Comparison of ENCODE assay signal across 1 cellular context in the genomic region with DNA sequence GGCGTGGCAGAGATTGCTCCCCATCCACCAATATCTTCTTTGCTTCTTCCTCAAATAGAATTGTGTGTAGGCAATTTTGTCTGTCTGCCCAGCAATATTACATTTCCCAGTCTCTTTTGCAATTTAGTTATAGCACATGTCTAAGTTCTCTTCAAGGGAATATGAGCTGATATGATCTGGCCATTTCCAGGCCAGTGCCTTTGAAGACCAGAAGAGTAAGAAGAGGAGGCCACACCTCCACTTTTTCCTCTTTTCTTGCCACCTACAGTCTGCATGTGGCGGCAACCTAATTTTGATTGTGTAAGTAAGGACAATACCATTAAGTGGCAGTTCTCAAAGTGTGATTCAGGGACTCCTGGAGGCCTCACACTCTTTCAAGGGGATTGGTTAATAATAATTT.
TF ChIP-seq lines count a peak whose summit lies in the region.

No MANE protein-coding gene starts in this region.

TF ChIP-seq in K562, 482 proteins besides CTCF, POLR2A, EP300 and RAD21 (continues in another document):
- no peak for TF ChIP-seq KDM2B (CRISPR knock-in tag; IDR thresholded peaks at IDR 0.05)
- TF ChIP-seq NFRKB (IDR thresholded peaks at IDR 0.05; ENCODE audit: low read depth) = no peak
- TF ChIP-seq JUNB (CRISPR knock-in tag; conservative IDR thresholded peaks at IDR 0.05) = no peak
- 0 out of 2 replicates have a peak, but pooled peaks have one; percentile 17 for TF ChIP-seq DPF2 (IDR thresholded peaks at IDR 0.05)
- TF ChIP-seq SOX6 (IDR thresholded peaks at IDR 0.05) = peak; percentile 26; the same call in 1 of the 2 replicates
- TF ChIP-seq, protein P1, sequence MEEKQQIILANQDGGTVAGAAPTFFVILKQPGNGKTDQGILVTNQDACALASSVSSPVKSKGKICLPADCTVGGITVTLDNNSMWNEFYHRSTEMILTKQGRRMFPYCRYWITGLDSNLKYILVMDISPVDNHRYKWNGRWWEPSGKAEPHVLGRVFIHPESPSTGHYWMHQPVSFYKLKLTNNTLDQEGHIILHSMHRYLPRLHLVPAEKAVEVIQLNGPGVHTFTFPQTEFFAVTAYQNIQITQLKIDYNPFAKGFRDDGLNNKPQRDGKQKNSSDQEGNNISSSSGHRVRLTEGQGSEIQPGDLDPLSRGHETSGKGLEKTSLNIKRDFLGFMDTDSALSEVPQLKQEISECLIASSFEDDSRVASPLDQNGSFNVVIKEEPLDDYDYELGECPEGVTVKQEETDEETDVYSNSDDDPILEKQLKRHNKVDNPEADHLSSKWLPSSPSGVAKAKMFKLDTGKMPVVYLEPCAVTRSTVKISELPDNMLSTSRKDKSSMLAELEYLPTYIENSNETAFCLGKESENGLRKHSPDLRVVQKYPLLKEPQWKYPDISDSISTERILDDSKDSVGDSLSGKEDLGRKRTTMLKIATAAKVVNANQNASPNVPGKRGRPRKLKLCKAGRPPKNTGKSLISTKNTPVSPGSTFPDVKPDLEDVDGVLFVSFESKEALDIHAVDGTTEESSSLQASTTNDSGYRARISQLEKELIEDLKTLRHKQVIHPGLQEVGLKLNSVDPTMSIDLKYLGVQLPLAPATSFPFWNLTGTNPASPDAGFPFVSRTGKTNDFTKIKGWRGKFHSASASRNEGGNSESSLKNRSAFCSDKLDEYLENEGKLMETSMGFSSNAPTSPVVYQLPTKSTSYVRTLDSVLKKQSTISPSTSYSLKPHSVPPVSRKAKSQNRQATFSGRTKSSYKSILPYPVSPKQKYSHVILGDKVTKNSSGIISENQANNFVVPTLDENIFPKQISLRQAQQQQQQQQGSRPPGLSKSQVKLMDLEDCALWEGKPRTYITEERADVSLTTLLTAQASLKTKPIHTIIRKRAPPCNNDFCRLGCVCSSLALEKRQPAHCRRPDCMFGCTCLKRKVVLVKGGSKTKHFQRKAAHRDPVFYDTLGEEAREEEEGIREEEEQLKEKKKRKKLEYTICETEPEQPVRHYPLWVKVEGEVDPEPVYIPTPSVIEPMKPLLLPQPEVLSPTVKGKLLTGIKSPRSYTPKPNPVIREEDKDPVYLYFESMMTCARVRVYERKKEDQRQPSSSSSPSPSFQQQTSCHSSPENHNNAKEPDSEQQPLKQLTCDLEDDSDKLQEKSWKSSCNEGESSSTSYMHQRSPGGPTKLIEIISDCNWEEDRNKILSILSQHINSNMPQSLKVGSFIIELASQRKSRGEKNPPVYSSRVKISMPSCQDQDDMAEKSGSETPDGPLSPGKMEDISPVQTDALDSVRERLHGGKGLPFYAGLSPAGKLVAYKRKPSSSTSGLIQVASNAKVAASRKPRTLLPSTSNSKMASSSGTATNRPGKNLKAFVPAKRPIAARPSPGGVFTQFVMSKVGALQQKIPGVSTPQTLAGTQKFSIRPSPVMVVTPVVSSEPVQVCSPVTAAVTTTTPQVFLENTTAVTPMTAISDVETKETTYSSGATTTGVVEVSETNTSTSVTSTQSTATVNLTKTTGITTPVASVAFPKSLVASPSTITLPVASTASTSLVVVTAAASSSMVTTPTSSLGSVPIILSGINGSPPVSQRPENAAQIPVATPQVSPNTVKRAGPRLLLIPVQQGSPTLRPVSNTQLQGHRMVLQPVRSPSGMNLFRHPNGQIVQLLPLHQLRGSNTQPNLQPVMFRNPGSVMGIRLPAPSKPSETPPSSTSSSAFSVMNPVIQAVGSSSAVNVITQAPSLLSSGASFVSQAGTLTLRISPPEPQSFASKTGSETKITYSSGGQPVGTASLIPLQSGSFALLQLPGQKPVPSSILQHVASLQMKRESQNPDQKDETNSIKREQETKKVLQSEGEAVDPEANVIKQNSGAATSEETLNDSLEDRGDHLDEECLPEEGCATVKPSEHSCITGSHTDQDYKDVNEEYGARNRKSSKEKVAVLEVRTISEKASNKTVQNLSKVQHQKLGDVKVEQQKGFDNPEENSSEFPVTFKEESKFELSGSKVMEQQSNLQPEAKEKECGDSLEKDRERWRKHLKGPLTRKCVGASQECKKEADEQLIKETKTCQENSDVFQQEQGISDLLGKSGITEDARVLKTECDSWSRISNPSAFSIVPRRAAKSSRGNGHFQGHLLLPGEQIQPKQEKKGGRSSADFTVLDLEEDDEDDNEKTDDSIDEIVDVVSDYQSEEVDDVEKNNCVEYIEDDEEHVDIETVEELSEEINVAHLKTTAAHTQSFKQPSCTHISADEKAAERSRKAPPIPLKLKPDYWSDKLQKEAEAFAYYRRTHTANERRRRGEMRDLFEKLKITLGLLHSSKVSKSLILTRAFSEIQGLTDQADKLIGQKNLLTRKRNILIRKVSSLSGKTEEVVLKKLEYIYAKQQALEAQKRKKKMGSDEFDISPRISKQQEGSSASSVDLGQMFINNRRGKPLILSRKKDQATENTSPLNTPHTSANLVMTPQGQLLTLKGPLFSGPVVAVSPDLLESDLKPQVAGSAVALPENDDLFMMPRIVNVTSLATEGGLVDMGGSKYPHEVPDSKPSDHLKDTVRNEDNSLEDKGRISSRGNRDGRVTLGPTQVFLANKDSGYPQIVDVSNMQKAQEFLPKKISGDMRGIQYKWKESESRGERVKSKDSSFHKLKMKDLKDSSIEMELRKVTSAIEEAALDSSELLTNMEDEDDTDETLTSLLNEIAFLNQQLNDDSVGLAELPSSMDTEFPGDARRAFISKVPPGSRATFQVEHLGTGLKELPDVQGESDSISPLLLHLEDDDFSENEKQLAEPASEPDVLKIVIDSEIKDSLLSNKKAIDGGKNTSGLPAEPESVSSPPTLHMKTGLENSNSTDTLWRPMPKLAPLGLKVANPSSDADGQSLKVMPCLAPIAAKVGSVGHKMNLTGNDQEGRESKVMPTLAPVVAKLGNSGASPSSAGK (IDR thresholded peaks at IDR 0.05) = peak; percentile 21; the same call in 1 of the 2 replicates
- TF ChIP-seq, protein P2, sequence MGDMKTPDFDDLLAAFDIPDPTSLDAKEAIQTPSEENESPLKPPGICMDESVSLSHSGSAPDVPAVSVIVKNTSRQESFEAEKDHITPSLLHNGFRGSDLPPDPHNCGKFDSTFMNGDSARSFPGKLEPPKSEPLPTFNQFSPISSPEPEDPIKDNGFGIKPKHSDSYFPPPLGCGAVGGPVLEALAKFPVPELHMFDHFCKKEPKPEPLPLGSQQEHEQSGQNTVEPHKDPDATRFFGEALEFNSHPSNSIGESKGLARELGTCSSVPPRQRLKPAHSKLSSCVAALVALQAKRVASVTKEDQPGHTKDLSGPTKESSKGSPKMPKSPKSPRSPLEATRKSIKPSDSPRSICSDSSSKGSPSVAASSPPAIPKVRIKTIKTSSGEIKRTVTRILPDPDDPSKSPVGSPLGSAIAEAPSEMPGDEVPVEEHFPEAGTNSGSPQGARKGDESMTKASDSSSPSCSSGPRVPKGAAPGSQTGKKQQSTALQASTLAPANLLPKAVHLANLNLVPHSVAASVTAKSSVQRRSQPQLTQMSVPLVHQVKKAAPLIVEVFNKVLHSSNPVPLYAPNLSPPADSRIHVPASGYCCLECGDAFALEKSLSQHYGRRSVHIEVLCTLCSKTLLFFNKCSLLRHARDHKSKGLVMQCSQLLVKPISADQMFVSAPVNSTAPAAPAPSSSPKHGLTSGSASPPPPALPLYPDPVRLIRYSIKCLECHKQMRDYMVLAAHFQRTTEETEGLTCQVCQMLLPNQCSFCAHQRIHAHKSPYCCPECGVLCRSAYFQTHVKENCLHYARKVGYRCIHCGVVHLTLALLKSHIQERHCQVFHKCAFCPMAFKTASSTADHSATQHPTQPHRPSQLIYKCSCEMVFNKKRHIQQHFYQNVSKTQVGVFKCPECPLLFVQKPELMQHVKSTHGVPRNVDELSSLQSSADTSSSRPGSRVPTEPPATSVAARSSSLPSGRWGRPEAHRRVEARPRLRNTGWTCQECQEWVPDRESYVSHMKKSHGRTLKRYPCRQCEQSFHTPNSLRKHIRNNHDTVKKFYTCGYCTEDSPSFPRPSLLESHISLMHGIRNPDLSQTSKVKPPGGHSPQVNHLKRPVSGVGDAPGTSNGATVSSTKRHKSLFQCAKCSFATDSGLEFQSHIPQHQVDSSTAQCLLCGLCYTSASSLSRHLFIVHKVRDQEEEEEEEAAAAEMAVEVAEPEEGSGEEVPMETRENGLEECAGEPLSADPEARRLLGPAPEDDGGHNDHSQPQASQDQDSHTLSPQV (IDR thresholded peaks at IDR 0.05) = peak; percentile 33; the same call in 1 of the 2 replicates
- TF ChIP-seq HNRNPLL (IDR thresholded peaks at IDR 0.05; ENCODE audit: low read depth, low read length, poor library complexity, severe bottlenecking) = no peak
- peak; percentile 70; the same call in 1 of the 2 replicates for TF ChIP-seq MYC (IDR thresholded peaks at IDR 0.05; ENCODE audit: low read depth, low read length)
- no peak for TF ChIP-seq MYC (CRISPR knock-in tag; IDR thresholded peaks at IDR 0.05; ENCODE audit: borderline replicate concordance, low read depth)
- TF ChIP-seq WHSC1 (IDR thresholded peaks at IDR 0.05; ENCODE audit: low read length) = no peak
- TF ChIP-seq, protein P3, sequence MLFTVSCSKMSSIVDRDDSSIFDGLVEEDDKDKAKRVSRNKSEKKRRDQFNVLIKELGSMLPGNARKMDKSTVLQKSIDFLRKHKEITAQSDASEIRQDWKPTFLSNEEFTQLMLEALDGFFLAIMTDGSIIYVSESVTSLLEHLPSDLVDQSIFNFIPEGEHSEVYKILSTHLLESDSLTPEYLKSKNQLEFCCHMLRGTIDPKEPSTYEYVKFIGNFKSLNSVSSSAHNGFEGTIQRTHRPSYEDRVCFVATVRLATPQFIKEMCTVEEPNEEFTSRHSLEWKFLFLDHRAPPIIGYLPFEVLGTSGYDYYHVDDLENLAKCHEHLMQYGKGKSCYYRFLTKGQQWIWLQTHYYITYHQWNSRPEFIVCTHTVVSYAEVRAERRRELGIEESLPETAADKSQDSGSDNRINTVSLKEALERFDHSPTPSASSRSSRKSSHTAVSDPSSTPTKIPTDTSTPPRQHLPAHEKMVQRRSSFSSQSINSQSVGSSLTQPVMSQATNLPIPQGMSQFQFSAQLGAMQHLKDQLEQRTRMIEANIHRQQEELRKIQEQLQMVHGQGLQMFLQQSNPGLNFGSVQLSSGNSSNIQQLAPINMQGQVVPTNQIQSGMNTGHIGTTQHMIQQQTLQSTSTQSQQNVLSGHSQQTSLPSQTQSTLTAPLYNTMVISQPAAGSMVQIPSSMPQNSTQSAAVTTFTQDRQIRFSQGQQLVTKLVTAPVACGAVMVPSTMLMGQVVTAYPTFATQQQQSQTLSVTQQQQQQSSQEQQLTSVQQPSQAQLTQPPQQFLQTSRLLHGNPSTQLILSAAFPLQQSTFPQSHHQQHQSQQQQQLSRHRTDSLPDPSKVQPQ (CRISPR knock-in tag; IDR thresholded peaks at IDR 0.05; ENCODE audit: borderline replicate concordance) = no peak
- no peak for TF ChIP-seq HMG20B (CRISPR knock-in tag; IDR thresholded peaks at IDR 0.05)
- no peak for TF ChIP-seq SMAD3 (CRISPR knock-in tag; conservative IDR thresholded peaks at IDR 0.05)
- peak; percentile 45; the same call in 1 of the 2 replicates for TF ChIP-seq CEBPB (tag; IDR thresholded peaks at IDR 0.05)
- TF ChIP-seq, protein P4, sequence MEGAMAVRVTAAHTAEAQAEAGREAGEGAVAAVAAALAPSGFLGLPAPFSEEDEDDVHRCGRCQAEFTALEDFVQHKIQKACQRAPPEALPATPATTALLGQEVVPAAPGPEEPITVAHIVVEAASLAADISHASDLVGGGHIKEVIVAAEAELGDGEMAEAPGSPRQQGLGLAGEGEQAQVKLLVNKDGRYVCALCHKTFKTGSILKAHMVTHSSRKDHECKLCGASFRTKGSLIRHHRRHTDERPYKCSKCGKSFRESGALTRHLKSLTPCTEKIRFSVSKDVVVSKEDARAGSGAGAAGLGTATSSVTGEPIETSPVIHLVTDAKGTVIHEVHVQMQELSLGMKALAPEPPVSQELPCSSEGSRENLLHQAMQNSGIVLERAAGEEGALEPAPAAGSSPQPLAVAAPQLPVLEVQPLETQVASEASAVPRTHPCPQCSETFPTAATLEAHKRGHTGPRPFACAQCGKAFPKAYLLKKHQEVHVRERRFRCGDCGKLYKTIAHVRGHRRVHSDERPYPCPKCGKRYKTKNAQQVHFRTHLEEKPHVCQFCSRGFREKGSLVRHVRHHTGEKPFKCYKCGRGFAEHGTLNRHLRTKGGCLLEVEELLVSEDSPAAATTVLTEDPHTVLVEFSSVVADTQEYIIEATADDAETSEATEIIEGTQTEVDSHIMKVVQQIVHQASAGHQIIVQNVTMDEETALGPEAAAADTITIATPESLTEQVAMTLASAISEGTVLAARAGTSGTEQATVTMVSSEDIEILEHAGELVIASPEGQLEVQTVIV (CRISPR knock-in tag; IDR thresholded peaks at IDR 0.05; ENCODE audit: borderline replicate concordance) = no peak
- TF ChIP-seq GABPB2 (CRISPR knock-in tag; conservative IDR thresholded peaks at IDR 0.05) = no peak
- TF ChIP-seq ZNF408 (CRISPR knock-in tag; IDR thresholded peaks at IDR 0.05; ENCODE audit: low read depth) = no peak
- no peak for TF ChIP-seq ERF (CRISPR knock-in tag; IDR thresholded peaks at IDR 0.05)
- TF ChIP-seq, protein P5, sequence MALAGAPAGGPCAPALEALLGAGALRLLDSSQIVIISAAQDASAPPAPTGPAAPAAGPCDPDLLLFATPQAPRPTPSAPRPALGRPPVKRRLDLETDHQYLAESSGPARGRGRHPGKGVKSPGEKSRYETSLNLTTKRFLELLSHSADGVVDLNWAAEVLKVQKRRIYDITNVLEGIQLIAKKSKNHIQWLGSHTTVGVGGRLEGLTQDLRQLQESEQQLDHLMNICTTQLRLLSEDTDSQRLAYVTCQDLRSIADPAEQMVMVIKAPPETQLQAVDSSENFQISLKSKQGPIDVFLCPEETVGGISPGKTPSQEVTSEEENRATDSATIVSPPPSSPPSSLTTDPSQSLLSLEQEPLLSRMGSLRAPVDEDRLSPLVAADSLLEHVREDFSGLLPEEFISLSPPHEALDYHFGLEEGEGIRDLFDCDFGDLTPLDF (CRISPR knock-in tag; IDR thresholded peaks at IDR 0.05) = no peak
- no peak for TF ChIP-seq ILK (tag; IDR thresholded peaks at IDR 0.05; ENCODE audit: borderline replicate concordance, low read depth)
- TF ChIP-seq ASH1L (IDR thresholded peaks at IDR 0.05; ENCODE audit: borderline replicate concordance, low read depth, partially characterized antibody) = no peak
- no peak for TF ChIP-seq CREB1 (IDR thresholded peaks at IDR 0.05)
- no peak for TF ChIP-seq CREB1 (CRISPR knock-in tag; IDR thresholded peaks at IDR 0.05)
- no peak for TF ChIP-seq EGR1 (conservative IDR thresholded peaks at IDR 0.05)
- TF ChIP-seq, protein P6, sequence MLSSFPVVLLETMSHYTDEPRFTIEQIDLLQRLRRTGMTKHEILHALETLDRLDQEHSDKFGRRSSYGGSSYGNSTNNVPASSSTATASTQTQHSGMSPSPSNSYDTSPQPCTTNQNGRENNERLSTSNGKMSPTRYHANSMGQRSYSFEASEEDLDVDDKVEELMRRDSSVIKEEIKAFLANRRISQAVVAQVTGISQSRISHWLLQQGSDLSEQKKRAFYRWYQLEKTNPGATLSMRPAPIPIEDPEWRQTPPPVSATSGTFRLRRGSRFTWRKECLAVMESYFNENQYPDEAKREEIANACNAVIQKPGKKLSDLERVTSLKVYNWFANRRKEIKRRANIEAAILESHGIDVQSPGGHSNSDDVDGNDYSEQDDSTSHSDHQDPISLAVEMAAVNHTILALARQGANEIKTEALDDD (IDR thresholded peaks at IDR 0.05) = no peak
- no peak for TF ChIP-seq XRCC3 (IDR thresholded peaks at IDR 0.05)
- TF ChIP-seq NONO (IDR thresholded peaks at IDR 0.05; ENCODE audit: low read depth in 2 of 2, low read length in 1 of 2) = no peak
- TF ChIP-seq U2AF2 (optimal IDR thresholded peaks at IDR 0.05; ENCODE audit: low read depth, low read length) = no peak
- no peak for TF ChIP-seq TCF3 (CRISPR knock-in tag; IDR thresholded peaks at IDR 0.05)
- TF ChIP-seq BRF1 (IDR thresholded peaks at IDR 0.05; ENCODE audit: borderline replicate concordance, extremely low read depth, insufficient read length) = no peak
- no peak for TF ChIP-seq IFI16 (CRISPR knock-in tag; IDR thresholded peaks at IDR 0.05)
- TF ChIP-seq L3MBTL2 (IDR thresholded peaks at IDR 0.05) = peak; percentile 72
